Comparison of ENCODE assay signal across 1 cellular context in the genomic region with DNA sequence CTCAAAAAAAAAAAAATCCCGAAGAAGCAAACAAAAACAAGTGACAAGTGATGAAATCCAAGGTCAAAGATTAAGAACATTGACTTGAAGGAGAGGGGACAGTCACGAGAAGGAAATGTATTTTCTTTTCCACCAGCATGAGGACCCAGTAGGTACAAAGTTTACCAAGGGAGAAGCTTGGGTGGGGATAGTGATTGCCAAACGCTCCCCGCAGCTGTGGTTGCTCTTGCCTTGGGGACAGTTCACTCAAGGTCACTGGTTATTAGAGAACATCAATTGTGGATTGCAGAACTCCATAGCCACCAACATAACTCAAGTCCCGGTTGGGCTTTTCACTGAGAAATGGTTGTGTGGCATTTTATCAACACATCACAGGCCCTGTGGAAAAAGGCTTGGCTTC.
TF ChIP-seq lines count a peak whose summit lies in the region.

No MANE protein-coding gene starts in this region.

TF ChIP-seq in GM23338, 12 proteins besides CTCF, POLR2A, EP300 and RAD21 (continued from another document):
- TF ChIP-seq EZH2 (IDR thresholded peaks at IDR 0.05; ENCODE audit: low read depth, unreplicated experiment) (no peak), ZNF114 (CRISPR knock-in tag; IDR thresholded peaks at IDR 0.05) (no peak), JUNB (IDR thresholded peaks at IDR 0.05; ENCODE audit: unreplicated experiment) (no peak), STAT1 (IDR thresholded peaks at IDR 0.05; ENCODE audit: unreplicated experiment) (no peak)
- TF ChIP-seq, protein P1, sequence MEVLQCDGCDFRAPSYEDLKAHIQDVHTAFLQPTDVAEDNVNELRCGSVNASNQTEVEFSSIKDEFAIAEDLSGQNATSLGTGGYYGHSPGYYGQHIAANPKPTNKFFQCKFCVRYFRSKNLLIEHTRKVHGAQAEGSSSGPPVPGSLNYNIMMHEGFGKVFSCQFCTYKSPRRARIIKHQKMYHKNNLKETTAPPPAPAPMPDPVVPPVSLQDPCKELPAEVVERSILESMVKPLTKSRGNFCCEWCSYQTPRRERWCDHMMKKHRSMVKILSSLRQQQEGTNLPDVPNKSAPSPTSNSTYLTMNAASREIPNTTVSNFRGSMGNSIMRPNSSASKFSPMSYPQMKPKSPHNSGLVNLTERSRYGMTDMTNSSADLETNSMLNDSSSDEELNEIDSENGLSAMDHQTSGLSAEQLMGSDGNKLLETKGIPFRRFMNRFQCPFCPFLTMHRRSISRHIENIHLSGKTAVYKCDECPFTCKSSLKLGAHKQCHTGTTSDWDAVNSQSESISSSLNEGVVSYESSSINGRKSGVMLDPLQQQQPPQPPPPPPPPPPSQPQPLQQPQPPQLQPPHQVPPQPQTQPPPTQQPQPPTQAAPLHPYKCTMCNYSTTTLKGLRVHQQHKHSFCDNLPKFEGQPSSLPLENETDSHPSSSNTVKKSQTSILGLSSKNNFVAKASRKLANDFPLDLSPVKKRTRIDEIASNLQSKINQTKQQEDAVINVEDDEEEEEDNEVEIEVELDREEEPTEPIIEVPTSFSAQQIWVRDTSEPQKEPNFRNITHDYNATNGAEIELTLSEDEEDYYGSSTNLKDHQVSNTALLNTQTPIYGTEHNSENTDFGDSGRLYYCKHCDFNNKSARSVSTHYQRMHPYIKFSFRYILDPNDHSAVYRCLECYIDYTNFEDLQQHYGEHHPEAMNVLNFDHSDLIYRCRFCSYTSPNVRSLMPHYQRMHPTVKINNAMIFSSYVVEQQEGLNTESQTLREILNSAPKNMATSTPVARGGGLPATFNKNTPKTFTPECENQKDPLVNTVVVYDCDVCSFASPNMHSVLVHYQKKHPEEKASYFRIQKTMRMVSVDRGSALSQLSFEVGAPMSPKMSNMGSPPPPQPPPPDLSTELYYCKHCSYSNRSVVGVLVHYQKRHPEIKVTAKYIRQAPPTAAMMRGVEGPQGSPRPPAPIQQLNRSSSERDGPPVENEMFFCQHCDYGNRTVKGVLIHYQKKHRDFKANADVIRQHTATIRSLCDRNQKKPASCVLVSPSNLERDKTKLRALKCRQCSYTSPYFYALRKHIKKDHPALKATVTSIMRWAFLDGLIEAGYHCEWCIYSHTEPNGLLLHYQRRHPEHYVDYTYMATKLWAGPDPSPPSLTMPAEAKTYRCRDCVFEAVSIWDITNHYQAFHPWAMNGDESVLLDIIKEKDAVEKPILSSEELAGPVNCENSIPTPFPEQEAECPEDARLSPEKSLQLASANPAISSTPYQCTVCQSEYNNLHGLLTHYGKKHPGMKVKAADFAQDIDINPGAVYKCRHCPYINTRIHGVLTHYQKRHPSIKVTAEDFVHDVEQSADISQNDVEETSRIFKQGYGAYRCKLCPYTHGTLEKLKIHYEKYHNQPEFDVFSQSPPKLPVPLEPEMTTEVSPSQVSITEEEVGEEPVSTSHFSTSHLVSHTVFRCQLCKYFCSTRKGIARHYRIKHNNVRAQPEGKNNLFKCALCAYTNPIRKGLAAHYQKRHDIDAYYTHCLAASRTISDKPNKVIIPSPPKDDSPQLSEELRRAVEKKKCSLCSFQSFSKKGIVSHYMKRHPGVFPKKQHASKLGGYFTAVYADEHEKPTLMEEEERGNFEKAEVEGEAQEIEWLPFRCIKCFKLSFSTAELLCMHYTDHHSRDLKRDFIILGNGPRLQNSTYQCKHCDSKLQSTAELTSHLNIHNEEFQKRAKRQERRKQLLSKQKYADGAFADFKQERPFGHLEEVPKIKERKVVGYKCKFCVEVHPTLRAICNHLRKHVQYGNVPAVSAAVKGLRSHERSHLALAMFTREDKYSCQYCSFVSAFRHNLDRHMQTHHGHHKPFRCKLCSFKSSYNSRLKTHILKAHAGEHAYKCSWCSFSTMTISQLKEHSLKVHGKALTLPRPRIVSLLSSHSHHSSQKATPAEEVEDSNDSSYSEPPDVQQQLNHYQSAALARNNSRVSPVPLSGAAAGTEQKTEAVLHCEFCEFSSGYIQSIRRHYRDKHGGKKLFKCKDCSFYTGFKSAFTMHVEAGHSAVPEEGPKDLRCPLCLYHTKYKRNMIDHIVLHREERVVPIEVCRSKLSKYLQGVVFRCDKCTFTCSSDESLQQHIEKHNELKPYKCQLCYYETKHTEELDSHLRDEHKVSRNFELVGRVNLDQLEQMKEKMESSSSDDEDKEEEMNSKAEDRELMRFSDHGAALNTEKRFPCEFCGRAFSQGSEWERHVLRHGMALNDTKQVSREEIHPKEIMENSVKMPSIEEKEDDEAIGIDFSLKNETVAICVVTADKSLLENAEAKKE (CRISPR knock-in tag; IDR thresholded peaks at IDR 0.05), result no peak
TF ChIP-seq in GM23338: peak in this region for 0.
